11 cellular contexts compared by ENCODE assay signal in genomic region chr2:110865188-110865587, GRCh38.
DNase-seq lines count a peak whose midpoint lies in the region; ATAC-seq, FAIRE-seq and TF ChIP-seq lines count a peak whose summit lies in the region.
"Had no signal": no experiment of that assay in that cellular context is flagged by ENCODE, and none has a peak within 500 bp of the region (broad histone marks: within the 10 kb centered on the region; RNA-seq: fewer than 3 reads in every experiment).

No MANE protein-coding gene starts in this region.

- H3K27ac ChIP-seq in kidney (ENCODE audit: low read depth in 2 of 2, low read length in 2 of 2), result no peak overlapping the region
- H3K27ac ChIP-seq: Peyer's patch had no signal

- FAIRE-seq in kidney (lab: Jason Lieb, UNC), result no peak

- H3K4me1 ChIP-seq in kidney (ENCODE audit: control insufficient read depth in 1 of 2, insufficient read depth in 1 of 2, low read depth in 1 of 2, low read length in 2 of 2), result no peaks in the 10 kb centered on the region
- H3K4me1 ChIP-seq: Peyer's patch had no signal

- no peaks in the 10 kb centered on the region for H3K9me3 ChIP-seq in kidney (ENCODE audit: control insufficient read depth in 1 of 2, low read length in 2 of 2)
- H3K9me3 ChIP-seq: Peyer's patch had no signal

- H3K27me3 Mint-ChIP-seq in WTC11 (ENCODE audit: low read depth), result no peaks in the 10 kb centered on the region

- POLR2A ChIA-PET in GM10248 (lab: Yijun Ruan, JAX) (no interaction called here), WTC11 (lab: Charles Lee) (no interaction called here)

- H3K36me3 ChIP-seq in kidney (ENCODE audit: control insufficient read depth in 1 of 2, insufficient read depth in 2 of 2, low read length in 2 of 2), result no peaks in the 10 kb centered on the region
- H3K36me3 ChIP-seq: Peyer's patch had no signal

- H3K27ac Mint-ChIP-seq in WTC11, result no peak overlapping the region
- H3K27ac Mint-ChIP-seq: brain had no signal

- H3K4me1 Mint-ChIP-seq in WTC11, result peaks cover 30% of the 10 kb centered on the region

- peak; percentile 93 for ATAC-seq in GM19351 (IDR thresholded peaks at IDR 0.05; ENCODE audit: unreplicated experiment)
- ATAC-seq in HG03095 (IDR thresholded peaks at IDR 0.05; ENCODE audit: unreplicated experiment), result peak; percentile 93
- no peak for ATAC-seq in WTC11

- H3K9me3 Mint-ChIP-seq in WTC11, result no peaks in the 10 kb centered on the region

- TF ChIP-seq CTCF in GM10248 (IDR thresholded peaks at IDR 0.05; ENCODE audit: control extremely low read depth, extremely low read depth, low read depth, missing control alignments), result no peak
- no peak for TF ChIP-seq CTCF in kidney (IDR thresholded peaks at IDR 0.05; ENCODE audit: borderline replicate concordance, extremely low read depth, insufficient read depth)
- no peak for TF ChIP-seq CTCF in WTC11 (IDR thresholded peaks at IDR 0.05)

- in situ Hi-C loops in ACHN (cut with HindIII; ENCODE audit: low pct_ligation_motif_present, low pct_unique_long_range_greater_than_20kb, low sequenced_read_pairs), result no loop called here

- no peak overlapping the region for H3K4me3 ChIP-seq in kidney (ENCODE audit: low read length in 2 of 2)
- H3K4me3 ChIP-seq: Peyer's patch had no signal

- CTCF ChIA-PET in GM10248 (lab: Yijun Ruan, JAX), result interaction anchor here (0.9 to 6.5 kb wide), 2 partner anchors 12 to 18 kb away, joined by 3 to 35 read pairs; no protein-coding TSS in a partner anchor
- CTCF ChIA-PET in WTC11 (lab: Charles Lee), result no interaction called here

- H3K4me3 Mint-ChIP-seq in WTC11, result no peak overlapping the region
- H3K4me3 Mint-ChIP-seq: brain had no signal

- DNase-seq in GM10248 (ENCODE audit: extremely low spot score) (peak; percentile 77), kidney (no peak), ACHN (no peak), WTC11 (ENCODE audit: low spot score) (no peak), NCI-H2107 (lab: John Stamatoyannopoulos, UW) (no peak)
- peak; percentile 57 for DNase-seq in activated naive CD4-positive, alpha-beta T cell treated with anti-CD3 and anti-CD28 coated beads, Interleukin-2, amount 50 U/mL, for 16 hours
- DNase-seq: mesendoderm had no signal

- no peaks in the 10 kb centered on the region for H3K36me3 Mint-ChIP-seq in WTC11
- H3K36me3 Mint-ChIP-seq: brain had no signal

- H3K9ac ChIP-seq in kidney (ENCODE audit: low read length in 2 of 2), result no peak overlapping the region

- intact Hi-C loops in kidney (cut with DNase I), result no loop called here

TF ChIP-seq in WTC11, 78 proteins besides CTCF, POLR2A, EP300 and RAD21:
- TF ChIP-seq GTF2I (CRISPR knock-in tag; conservative IDR thresholded peaks at IDR 0.05) (no peak), ZNF396 (CRISPR knock-in tag; IDR thresholded peaks at IDR 0.05; ENCODE audit: borderline replicate concordance) (no peak), MAX (CRISPR knock-in tag; IDR thresholded peaks at IDR 0.05) (no peak), OVOL2 (CRISPR knock-in tag; IDR thresholded peaks at IDR 0.05; ENCODE audit: borderline replicate concordance) (no peak), JUN (CRISPR knock-in tag; IDR thresholded peaks at IDR 0.05) (no peak), ZNF317 (CRISPR knock-in tag; IDR thresholded peaks at IDR 0.05; ENCODE audit: borderline replicate concordance, low read depth) (no peak), TCF7 (CRISPR knock-in tag; IDR thresholded peaks at IDR 0.05; ENCODE audit: low read depth) (no peak), MYBL2 (CRISPR knock-in tag; IDR thresholded peaks at IDR 0.05) (no peak), GABPB1 (CRISPR knock-in tag; IDR thresholded peaks at IDR 0.05) (no peak), ZNF232 (CRISPR knock-in tag; IDR thresholded peaks at IDR 0.05) (no peak), ZNF671 (CRISPR knock-in tag; IDR thresholded peaks at IDR 0.05) (no peak), SMAD4 (CRISPR knock-in tag; IDR thresholded peaks at IDR 0.05) (no peak), NR3C1 (CRISPR knock-in tag; conservative IDR thresholded peaks at IDR 0.05; ENCODE audit: low read depth) (no peak), FOXJ3 (CRISPR knock-in tag; IDR thresholded peaks at IDR 0.05; ENCODE audit: borderline replicate concordance) (no peak), ZNF416 (CRISPR knock-in tag; IDR thresholded peaks at IDR 0.05) (no peak), IRF1 (CRISPR knock-in tag; IDR thresholded peaks at IDR 0.05) (no peak), TEAD1 (CRISPR knock-in tag; IDR thresholded peaks at IDR 0.05) (no peak), ELF4 (CRISPR knock-in tag; IDR thresholded peaks at IDR 0.05; ENCODE audit: low read depth) (no peak), ATF2 (CRISPR knock-in tag; IDR thresholded peaks at IDR 0.05; ENCODE audit: borderline replicate concordance, low read depth) (no peak)
- TF ChIP-seq, protein P1, sequence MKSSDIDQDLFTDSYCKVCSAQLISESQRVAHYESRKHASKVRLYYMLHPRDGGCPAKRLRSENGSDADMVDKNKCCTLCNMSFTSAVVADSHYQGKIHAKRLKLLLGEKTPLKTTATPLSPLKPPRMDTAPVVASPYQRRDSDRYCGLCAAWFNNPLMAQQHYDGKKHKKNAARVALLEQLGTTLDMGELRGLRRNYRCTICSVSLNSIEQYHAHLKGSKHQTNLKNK (CRISPR knock-in tag; IDR thresholded peaks at IDR 0.05), result no peak

Comparison
In these comparisons a context has a peak if more than half of its experiments do, and no peak if none do; other contexts are left out.
1. DNase-seq: peak in GM10248 (single experiment) and activated naive CD4-positive, alpha-beta T cell treated with anti-CD3 and anti-CD28 coated beads, Interleukin-2, amount 50 U/mL, for 16 hours (single experiment); none in kidney (single experiment), ACHN (single experiment), WTC11 (single experiment) and NCI-H2107 (single experiment).